ENCODE assay signal across 8 cellular contexts in genomic region chr20:35276408-35276807, GRCh38.
DNase-seq lines count a peak whose midpoint lies in the region; ATAC-seq and TF ChIP-seq lines count a peak whose summit lies in the region.

No MANE protein-coding gene starts in this region.

- DNase-seq in NCI-H2227 (lab: John Stamatoyannopoulos, UW; ENCODE audit: unreplicated experiment) (peak; percentile 17), NCI-H2227 treated with DMSO at 0.1 percent for 48 hours (lab: John Stamatoyannopoulos, UW) (no peak), foreskin fibroblast (no peak)
- DNase-seq in effector CD4-positive, alpha-beta T cell: no peak

- H3K36me3 Mint-ChIP-seq in stimulated activated memory B cell treated with anti-CD40 and anti-IgM and Interleukin-4, amounts not matched to agents 10 μg/mL and 1 μg/mL and 100 μg/mL, for 72 hours: peaks cover 39% of the 10 kb centered on the region

- TF ChIP-seq CTCF in WI38 (IDR thresholded peaks at IDR 0.05; ENCODE audit: low read depth, low read length) (no peak), foreskin fibroblast (IDR thresholded peaks at IDR 0.05; ENCODE audit: low read depth, low read length) (no peak)

- peak overlapping the region; percentile 76 for H3K4me3 ChIP-seq in WI38 (ENCODE audit: low read depth, low read length)
- H3K4me3 ChIP-seq in foreskin fibroblast (ENCODE audit: low read depth in 1 of 2, low read length in 2 of 2): peak overlapping the region; percentile 86 to 92

- peaks cover 41% of the 10 kb centered on the region for H3K4me1 Mint-ChIP-seq in stimulated activated memory B cell treated with anti-CD40 and anti-IgM and Interleukin-4, amounts not matched to agents 10 μg/mL and 1 μg/mL and 100 μg/mL, for 72 hours

- H3K9me3 Mint-ChIP-seq in stimulated activated memory B cell treated with anti-CD40 and anti-IgM and Interleukin-4, amounts not matched to agents 10 μg/mL and 1 μg/mL and 100 μg/mL, for 72 hours: no peaks in the 10 kb centered on the region

- ATAC-seq in stimulated activated memory B cell treated with anti-CD40 and anti-IgM and Interleukin-4, amounts not matched to agents 10 μg/mL and 1 μg/mL and 100 μg/mL, for 72 hours: no peak
- ATAC-seq in HG03432 (IDR thresholded peaks at IDR 0.05; ENCODE audit: unreplicated experiment) (no peak), HG02885 (IDR thresholded peaks at IDR 0.05; ENCODE audit: poor library complexity, unreplicated experiment) (no peak)

- H3K27me3 Mint-ChIP-seq in stimulated activated memory B cell treated with anti-CD40 and anti-IgM and Interleukin-4, amounts not matched to agents 10 μg/mL and 1 μg/mL and 100 μg/mL, for 72 hours: no peaks in the 10 kb centered on the region

- H3K27ac Mint-ChIP-seq in stimulated activated memory B cell treated with anti-CD40 and anti-IgM and Interleukin-4, amounts not matched to agents 10 μg/mL and 1 μg/mL and 100 μg/mL, for 72 hours: peak overlapping the region; percentile 99

- H3K4me3 Mint-ChIP-seq in stimulated activated memory B cell treated with anti-CD40 and anti-IgM and Interleukin-4, amounts not matched to agents 10 μg/mL and 1 μg/mL and 100 μg/mL, for 72 hours: peak overlapping the region; percentile 99
